ENCODE assay signal across 1 cellular context in genomic region chr11:47253660-47254059, GRCh38.
TF ChIP-seq lines count a peak whose summit lies in the region.

No MANE protein-coding gene starts in this region.

TF ChIP-seq in HepG2, 621 proteins besides CTCF, POLR2A, EP300 and RAD21 (continued from another document and continues in another):
- TF ChIP-seq RARA (CRISPR knock-in tag; IDR thresholded peaks at IDR 0.05) (peak; percentile 75), GMEB1 (CRISPR knock-in tag; IDR thresholded peaks at IDR 0.05; ENCODE audit: borderline replicate concordance) (no peak), POLR2AphosphoS5 (IDR thresholded peaks at IDR 0.05; ENCODE audit: low read depth, low read length) (peak; percentile 48; the same call in 1 of the 2 replicates), MBD4 (IDR thresholded peaks at IDR 0.05; ENCODE audit: borderline replicate concordance, low read length) (no peak), GTF3A (CRISPR knock-in tag; conservative IDR thresholded peaks at IDR 0.05) (no peak), U2AF1 (optimal IDR thresholded peaks at IDR 0.05; ENCODE audit: low read depth, low read length) (no peak), ZNF17 (CRISPR knock-in tag; IDR thresholded peaks at IDR 0.05) (no peak), ZNF335 (CRISPR knock-in tag; IDR thresholded peaks at IDR 0.05) (0 out of 2 replicates have a peak, but pooled peaks have one; percentile 19), SCMH1 (CRISPR knock-in tag; IDR thresholded peaks at IDR 0.05; ENCODE audit: borderline replicate concordance) (no peak), ZSCAN9 (CRISPR knock-in tag; IDR thresholded peaks at IDR 0.05; ENCODE audit: borderline replicate concordance) (0 out of 2 replicates have a peak, but pooled peaks have one; percentile 16), MEF2D (CRISPR knock-in tag; IDR thresholded peaks at IDR 0.05) (0 out of 2 replicates have a peak, but pooled peaks have one; percentile 49), ZNF713 (CRISPR knock-in tag; IDR thresholded peaks at IDR 0.05) (no peak), SYNCRIP (IDR thresholded peaks at IDR 0.05; ENCODE audit: insufficient read depth, low read depth, low read length) (no peak), PRDM4 (CRISPR knock-in tag; IDR thresholded peaks at IDR 0.05; ENCODE audit: borderline replicate concordance) (no peak), ZKSCAN5 (CRISPR knock-in tag; IDR thresholded peaks at IDR 0.05) (no peak), PHF5A (CRISPR knock-in tag; IDR thresholded peaks at IDR 0.05; ENCODE audit: low read depth, unreplicated experiment) (peak; percentile 48), NR3C1 (CRISPR knock-in tag; IDR thresholded peaks at IDR 0.05) (no peak), ZBTB37 (CRISPR knock-in tag; IDR thresholded peaks at IDR 0.05) (no peak), TP53 (CRISPR knock-in tag; conservative IDR thresholded peaks at IDR 0.05) (no peak), FOXC1 (CRISPR knock-in tag; IDR thresholded peaks at IDR 0.05; ENCODE audit: borderline replicate concordance) (no peak; the same call in 1 of the 2 replicates), NFRKB (IDR thresholded peaks at IDR 0.05) (no peak), PPARG (CRISPR knock-in tag; conservative IDR thresholded peaks at IDR 0.05) (0 out of 2 replicates have a peak, but pooled peaks have one; percentile 19), ZNF672 (CRISPR knock-in tag; IDR thresholded peaks at IDR 0.05) (no peak), TMF1 (CRISPR knock-in tag; IDR thresholded peaks at IDR 0.05; ENCODE audit: low read depth) (no peak), ZNF607 (CRISPR knock-in tag; IDR thresholded peaks at IDR 0.05; ENCODE audit: borderline replicate concordance) (0 out of 2 replicates have a peak, but pooled peaks have one; percentile 46), ZNF543 (CRISPR knock-in tag; IDR thresholded peaks at IDR 0.05) (no peak), MYC (CRISPR knock-in tag; IDR thresholded peaks at IDR 0.05; ENCODE audit: borderline replicate concordance) (peak; percentile 22; the same call in 1 of the 2 replicates), KMT2B (CRISPR knock-in tag; IDR thresholded peaks at IDR 0.05) (no peak), MIER2 (CRISPR knock-in tag; IDR thresholded peaks at IDR 0.05) (no peak), SRY (CRISPR knock-in tag; IDR thresholded peaks at IDR 0.05) (no peak), ZNF430 (CRISPR knock-in tag; IDR thresholded peaks at IDR 0.05) (no peak), ZNF746 (CRISPR knock-in tag; IDR thresholded peaks at IDR 0.05) (no peak), BRF2 (CRISPR knock-in tag; IDR thresholded peaks at IDR 0.05) (no peak), HMG20B (CRISPR knock-in tag; conservative IDR thresholded peaks at IDR 0.05) (no peak), ZBTB7B (CRISPR knock-in tag; IDR thresholded peaks at IDR 0.05) (peak; percentile 64; the same call in 1 of the 2 replicates), ZNF24 (IDR thresholded peaks at IDR 0.05) (no peak), ZNF121 (CRISPR knock-in tag; IDR thresholded peaks at IDR 0.05) (no peak), ZNF816 (CRISPR knock-in tag; IDR thresholded peaks at IDR 0.05; ENCODE audit: borderline replicate concordance) (no peak), ZNF660 (CRISPR knock-in tag; IDR thresholded peaks at IDR 0.05; ENCODE audit: borderline replicate concordance, low read depth) (no peak), RXRB (CRISPR knock-in tag; IDR thresholded peaks at IDR 0.05; ENCODE audit: borderline replicate concordance) (peak; percentile 77), ZNF354B (CRISPR knock-in tag; IDR thresholded peaks at IDR 0.05) (no peak)
- TF ChIP-seq, protein P1, sequence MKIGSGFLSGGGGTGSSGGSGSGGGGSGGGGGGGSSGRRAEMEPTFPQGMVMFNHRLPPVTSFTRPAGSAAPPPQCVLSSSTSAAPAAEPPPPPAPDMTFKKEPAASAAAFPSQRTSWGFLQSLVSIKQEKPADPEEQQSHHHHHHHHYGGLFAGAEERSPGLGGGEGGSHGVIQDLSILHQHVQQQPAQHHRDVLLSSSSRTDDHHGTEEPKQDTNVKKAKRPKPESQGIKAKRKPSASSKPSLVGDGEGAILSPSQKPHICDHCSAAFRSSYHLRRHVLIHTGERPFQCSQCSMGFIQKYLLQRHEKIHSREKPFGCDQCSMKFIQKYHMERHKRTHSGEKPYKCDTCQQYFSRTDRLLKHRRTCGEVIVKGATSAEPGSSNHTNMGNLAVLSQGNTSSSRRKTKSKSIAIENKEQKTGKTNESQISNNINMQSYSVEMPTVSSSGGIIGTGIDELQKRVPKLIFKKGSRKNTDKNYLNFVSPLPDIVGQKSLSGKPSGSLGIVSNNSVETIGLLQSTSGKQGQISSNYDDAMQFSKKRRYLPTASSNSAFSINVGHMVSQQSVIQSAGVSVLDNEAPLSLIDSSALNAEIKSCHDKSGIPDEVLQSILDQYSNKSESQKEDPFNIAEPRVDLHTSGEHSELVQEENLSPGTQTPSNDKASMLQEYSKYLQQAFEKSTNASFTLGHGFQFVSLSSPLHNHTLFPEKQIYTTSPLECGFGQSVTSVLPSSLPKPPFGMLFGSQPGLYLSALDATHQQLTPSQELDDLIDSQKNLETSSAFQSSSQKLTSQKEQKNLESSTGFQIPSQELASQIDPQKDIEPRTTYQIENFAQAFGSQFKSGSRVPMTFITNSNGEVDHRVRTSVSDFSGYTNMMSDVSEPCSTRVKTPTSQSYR (CRISPR knock-in tag; IDR thresholded peaks at IDR 0.05; ENCODE audit: borderline replicate concordance) = peak; percentile 67; the same call in 1 of the 2 replicates
- TF ChIP-seq, protein P2, sequence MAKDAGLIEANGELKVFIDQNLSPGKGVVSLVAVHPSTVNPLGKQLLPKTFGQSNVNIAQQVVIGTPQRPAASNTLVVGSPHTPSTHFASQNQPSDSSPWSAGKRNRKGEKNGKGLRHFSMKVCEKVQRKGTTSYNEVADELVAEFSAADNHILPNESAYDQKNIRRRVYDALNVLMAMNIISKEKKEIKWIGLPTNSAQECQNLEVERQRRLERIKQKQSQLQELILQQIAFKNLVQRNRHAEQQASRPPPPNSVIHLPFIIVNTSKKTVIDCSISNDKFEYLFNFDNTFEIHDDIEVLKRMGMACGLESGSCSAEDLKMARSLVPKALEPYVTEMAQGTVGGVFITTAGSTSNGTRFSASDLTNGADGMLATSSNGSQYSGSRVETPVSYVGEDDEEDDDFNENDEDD (CRISPR knock-in tag; IDR thresholded peaks at IDR 0.05; ENCODE audit: borderline replicate concordance) = no peak
- TF ChIP-seq, protein P3, sequence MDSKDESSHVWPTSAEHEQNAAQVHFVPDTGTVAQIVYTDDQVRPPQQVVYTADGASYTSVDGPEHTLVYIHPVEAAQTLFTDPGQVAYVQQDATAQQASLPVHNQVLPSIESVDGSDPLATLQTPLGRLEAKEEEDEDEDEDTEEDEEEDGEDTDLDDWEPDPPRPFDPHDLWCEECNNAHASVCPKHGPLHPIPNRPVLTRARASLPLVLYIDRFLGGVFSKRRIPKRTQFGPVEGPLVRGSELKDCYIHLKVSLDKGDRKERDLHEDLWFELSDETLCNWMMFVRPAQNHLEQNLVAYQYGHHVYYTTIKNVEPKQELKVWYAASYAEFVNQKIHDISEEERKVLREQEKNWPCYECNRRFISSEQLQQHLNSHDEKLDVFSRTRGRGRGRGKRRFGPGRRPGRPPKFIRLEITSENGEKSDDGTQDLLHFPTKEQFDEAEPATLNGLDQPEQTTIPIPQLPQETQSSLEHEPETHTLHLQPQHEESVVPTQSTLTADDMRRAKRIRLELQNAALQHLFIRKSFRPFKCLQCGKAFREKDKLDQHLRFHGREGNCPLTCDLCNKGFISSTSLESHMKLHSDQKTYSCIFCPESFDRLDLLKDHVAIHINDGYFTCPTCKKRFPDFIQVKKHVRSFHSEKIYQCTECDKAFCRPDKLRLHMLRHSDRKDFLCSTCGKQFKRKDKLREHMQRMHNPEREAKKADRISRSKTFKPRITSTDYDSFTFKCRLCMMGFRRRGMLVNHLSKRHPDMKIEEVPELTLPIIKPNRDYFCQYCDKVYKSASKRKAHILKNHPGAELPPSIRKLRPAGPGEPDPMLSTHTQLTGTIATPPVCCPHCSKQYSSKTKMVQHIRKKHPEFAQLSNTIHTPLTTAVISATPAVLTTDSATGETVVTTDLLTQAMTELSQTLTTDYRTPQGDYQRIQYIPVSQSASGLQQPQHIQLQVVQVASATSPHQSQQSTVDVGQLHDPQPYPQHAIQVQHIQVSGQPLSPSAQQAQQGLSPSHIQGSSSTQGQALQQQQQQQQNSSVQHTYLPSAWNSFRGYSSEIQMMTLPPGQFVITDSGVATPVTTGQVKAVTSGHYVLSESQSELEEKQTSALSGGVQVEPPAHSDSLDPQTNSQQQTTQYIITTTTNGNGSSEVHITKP (CRISPR knock-in tag; IDR thresholded peaks at IDR 0.05; ENCODE audit: low read depth) = no peak
- TF ChIP-seq, protein P4, sequence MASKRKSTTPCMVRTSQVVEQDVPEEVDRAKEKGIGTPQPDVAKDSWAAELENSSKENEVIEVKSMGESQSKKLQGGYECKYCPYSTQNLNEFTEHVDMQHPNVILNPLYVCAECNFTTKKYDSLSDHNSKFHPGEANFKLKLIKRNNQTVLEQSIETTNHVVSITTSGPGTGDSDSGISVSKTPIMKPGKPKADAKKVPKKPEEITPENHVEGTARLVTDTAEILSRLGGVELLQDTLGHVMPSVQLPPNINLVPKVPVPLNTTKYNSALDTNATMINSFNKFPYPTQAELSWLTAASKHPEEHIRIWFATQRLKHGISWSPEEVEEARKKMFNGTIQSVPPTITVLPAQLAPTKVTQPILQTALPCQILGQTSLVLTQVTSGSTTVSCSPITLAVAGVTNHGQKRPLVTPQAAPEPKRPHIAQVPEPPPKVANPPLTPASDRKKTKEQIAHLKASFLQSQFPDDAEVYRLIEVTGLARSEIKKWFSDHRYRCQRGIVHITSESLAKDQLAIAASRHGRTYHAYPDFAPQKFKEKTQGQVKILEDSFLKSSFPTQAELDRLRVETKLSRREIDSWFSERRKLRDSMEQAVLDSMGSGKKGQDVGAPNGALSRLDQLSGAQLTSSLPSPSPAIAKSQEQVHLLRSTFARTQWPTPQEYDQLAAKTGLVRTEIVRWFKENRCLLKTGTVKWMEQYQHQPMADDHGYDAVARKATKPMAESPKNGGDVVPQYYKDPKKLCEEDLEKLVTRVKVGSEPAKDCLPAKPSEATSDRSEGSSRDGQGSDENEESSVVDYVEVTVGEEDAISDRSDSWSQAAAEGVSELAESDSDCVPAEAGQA (IDR thresholded peaks at IDR 0.05; ENCODE audit: low read depth) = no peak
- TF ChIP-seq, protein P4 (CRISPR knock-in tag; IDR thresholded peaks at IDR 0.05; ENCODE audit: borderline replicate concordance) = no peak
